ENCODE assay signal across 8 cellular contexts in the genomic region with DNA sequence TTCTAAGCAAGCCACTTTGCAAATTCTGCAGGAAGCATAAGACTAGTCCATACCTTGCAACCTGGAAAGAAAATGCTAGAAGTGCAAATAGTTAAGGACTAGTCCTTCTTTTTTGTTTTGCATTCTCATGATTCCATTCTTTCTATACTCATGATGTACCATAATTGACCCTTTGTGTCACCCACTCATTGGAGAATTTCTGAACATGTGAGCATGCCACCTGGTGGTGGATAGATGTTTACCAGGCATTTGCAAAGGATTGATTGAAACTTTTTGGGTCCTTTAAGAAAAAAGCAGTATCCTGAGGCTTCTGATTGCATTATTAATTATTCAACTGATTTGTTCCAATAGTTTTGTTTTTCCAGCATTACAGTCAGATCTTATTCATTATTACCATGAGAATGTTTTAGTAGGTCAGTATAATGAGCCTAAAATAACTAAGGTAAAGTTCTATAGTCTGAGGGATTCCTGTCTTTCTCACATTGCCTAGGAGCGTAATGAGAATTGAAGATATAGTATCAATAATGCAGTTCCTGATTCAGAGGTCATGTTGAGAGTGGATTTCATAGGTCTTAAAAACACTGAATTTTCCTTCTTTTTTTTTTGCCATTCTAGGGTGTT. TPM values are rescaled to one million over a fixed set of nuclear protein-coding genes. Genes with fewer than 3 reads are reported as not detected.
DNase-seq lines count a peak whose midpoint lies in the region; ATAC-seq and TF ChIP-seq lines count a peak whose summit lies in the region.

No MANE protein-coding gene starts in this region.

- WGBS in spleen, 5 donors = 95 to 100% (median 99%) methylated on average over 1 of the region's 1 CpG

- peak; percentile 49 for TF ChIP-seq RAD21 in Ishikawa (IDR thresholded peaks at IDR 0.05; ENCODE audit: low read depth)

- intact Hi-C loops in spleen (cut with DNase I; ENCODE audit: low total_unique reads) = loop anchor here (5.0 kb wide), 1 partner anchor 179 kb away; no protein-coding TSS in a partner anchor

- TF ChIP-seq POLR2A in spleen (IDR thresholded peaks at IDR 0.05) = no peak

- H3K9me3 ChIP-seq in spleen = no peaks in the 10 kb centered on the region

- no peaks in the 10 kb centered on the region for H3K27me3 ChIP-seq in spleen (replicated peaks in 1 of 7)

- peak; percentile 77 for ATAC-seq in GM21390 (IDR thresholded peaks at IDR 0.05; ENCODE audit: unreplicated experiment)
- ATAC-seq in GM18519 (IDR thresholded peaks at IDR 0.05; ENCODE audit: low FRiP score, unreplicated experiment) = no peak

- no peak overlapping the region for H3K4me3 ChIP-seq in spleen

- TF ChIP-seq CTCF in spleen (IDR thresholded peaks at IDR 0.05 in 8 of 11, conservative IDR thresholded peaks at IDR 0.05 in 3 of 11) = peak; percentile 46 to 81 (median 72)

- peak; percentile 21 for DNase-seq in activated gamma-delta T cell treated with Interleukin-2 at 50 U/mL for 16 hours
- DNase-seq in activated gamma-delta T cell (lab: John Stamatoyannopoulos, UW) = no peak
- DNase-seq in activated CD4-positive, alpha-beta T cell treated with anti-CD3 and anti-CD28 coated beads, Interleukin-2, amount 50 U/mL, for 1 hour = peak; percentile 8
- peak; percentile 52 for DNase-seq in foreskin melanocyte
- DNase-seq in spleen = no peak

- H3K27ac ChIP-seq in spleen = no peak overlapping the region

- no peaks in the 10 kb centered on the region for H3K4me1 ChIP-seq in spleen

- no peak for TF ChIP-seq EP300 in Ishikawa (IDR thresholded peaks at IDR 0.05; ENCODE audit: borderline replicate concordance)

- no peaks in the 10 kb centered on the region for H3K36me3 ChIP-seq in spleen

TF ChIP-seq in Ishikawa, 13 proteins besides CTCF, POLR2A, EP300 and RAD21:
- TF ChIP-seq TEAD4 (IDR thresholded peaks at IDR 0.05) = 0 out of 2 replicates have a peak, but pooled peaks have one; percentile 18
- TF ChIP-seq CEBPB (IDR thresholded peaks at IDR 0.05) = no peak
- no peak for TF ChIP-seq YY1 (IDR thresholded peaks at IDR 0.05; ENCODE audit: low read depth)
- TF ChIP-seq, protein P1, sequence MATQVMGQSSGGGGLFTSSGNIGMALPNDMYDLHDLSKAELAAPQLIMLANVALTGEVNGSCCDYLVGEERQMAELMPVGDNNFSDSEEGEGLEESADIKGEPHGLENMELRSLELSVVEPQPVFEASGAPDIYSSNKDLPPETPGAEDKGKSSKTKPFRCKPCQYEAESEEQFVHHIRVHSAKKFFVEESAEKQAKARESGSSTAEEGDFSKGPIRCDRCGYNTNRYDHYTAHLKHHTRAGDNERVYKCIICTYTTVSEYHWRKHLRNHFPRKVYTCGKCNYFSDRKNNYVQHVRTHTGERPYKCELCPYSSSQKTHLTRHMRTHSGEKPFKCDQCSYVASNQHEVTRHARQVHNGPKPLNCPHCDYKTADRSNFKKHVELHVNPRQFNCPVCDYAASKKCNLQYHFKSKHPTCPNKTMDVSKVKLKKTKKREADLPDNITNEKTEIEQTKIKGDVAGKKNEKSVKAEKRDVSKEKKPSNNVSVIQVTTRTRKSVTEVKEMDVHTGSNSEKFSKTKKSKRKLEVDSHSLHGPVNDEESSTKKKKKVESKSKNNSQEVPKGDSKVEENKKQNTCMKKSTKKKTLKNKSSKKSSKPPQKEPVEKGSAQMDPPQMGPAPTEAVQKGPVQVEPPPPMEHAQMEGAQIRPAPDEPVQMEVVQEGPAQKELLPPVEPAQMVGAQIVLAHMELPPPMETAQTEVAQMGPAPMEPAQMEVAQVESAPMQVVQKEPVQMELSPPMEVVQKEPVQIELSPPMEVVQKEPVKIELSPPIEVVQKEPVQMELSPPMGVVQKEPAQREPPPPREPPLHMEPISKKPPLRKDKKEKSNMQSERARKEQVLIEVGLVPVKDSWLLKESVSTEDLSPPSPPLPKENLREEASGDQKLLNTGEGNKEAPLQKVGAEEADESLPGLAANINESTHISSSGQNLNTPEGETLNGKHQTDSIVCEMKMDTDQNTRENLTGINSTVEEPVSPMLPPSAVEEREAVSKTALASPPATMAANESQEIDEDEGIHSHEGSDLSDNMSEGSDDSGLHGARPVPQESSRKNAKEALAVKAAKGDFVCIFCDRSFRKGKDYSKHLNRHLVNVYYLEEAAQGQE (IDR thresholded peaks at IDR 0.05; ENCODE audit: low read depth) = no peak

RNA-seq across cellular contexts. Expression of gene DIPK2A, which starts 20.2 kb away (rescaled TPM):
- 10 to 100 TPM; 18.1 to 41.8 (median 23.8) TPM for total RNA-seq in spleen
- polyA plus RNA-seq in spleen = 1 to 10 TPM; 6.2 to 8.0 (median 8.0) TPM

Comparison
In these comparisons a context has a peak if more than half of its experiments do, and no peak if none do; other contexts are left out.
1. DNase-seq: peak in activated gamma-delta T cell treated with Interleukin-2 at 50 U/mL for 16 hours (single experiment), activated CD4-positive, alpha-beta T cell treated with anti-CD3 and anti-CD28 coated beads, Interleukin-2, amount 50 U/mL, for 1 hour (single experiment) and foreskin melanocyte (single experiment); none in activated gamma-delta T cell (single experiment) and spleen (single experiment).